In genomic region chr7:66846096-66846445, GRCh38 we compare ENCODE assay signal across 7 cellular contexts.
DNase-seq lines count a peak whose midpoint lies in the region; ATAC-seq, FAIRE-seq and TF ChIP-seq lines count a peak whose summit lies in the region.
"Not testable (repeated sequence)": the region's sequence is repeated elsewhere in the genome, so short reads cannot be mapped to it uniquely, and the experiment has no call there.

No MANE protein-coding gene starts in this region.

- H3K9me3 ChIP-seq in Caco-2; Loucy (ENCODE audit: insufficient read depth, low read depth, low read length); endothelial cell of umbilical vein (replicated peaks; ENCODE audit: control insufficient read depth, insufficient read depth, low read length); naive thymus-derived CD4-positive, alpha-beta T cell (ENCODE audit: control insufficient read depth in 2 of 3, low read length in 3 of 3); gastrocnemius medialis: not testable (repeated sequence)

- H3K9ac ChIP-seq in Loucy (ENCODE audit: low read depth, low read length, poor library complexity, severe bottlenecking); endothelial cell of umbilical vein (replicated peaks; ENCODE audit: extremely low read depth, insufficient read depth, low read length): not testable (repeated sequence)

- not testable (repeated sequence) for H4K20me1 ChIP-seq in Loucy (ENCODE audit: insufficient read depth, low read length, poor library complexity, severe bottlenecking); endothelial cell of umbilical vein (replicated peaks; ENCODE audit: control insufficient read depth, extremely low read depth, insufficient read depth, low read length)

- not testable (repeated sequence) for H3K36me3 Mint-ChIP-seq in Caco-2 (ENCODE audit: insufficient read depth, unreplicated experiment); activated CD4-positive, alpha-beta T cell treated with anti-CD3 and anti-CD28 coated beads, Interleukin-2, amount 10 ng/mL, durations not matched to agents 24 days and 14 days (ENCODE audit: low read depth); activated naive CD8-positive, alpha-beta T cell treated with anti-CD3 and anti-CD28 coated beads for 36 hours; naive thymus-derived CD4-positive, alpha-beta T cell

- not testable (repeated sequence) for H3K9me1 ChIP-seq in endothelial cell of umbilical vein (replicated peaks; ENCODE audit: control insufficient read depth, extremely low read depth, insufficient read depth, low read length)

- H3K4me3 ChIP-seq in Caco-2 (ENCODE audit: low read depth, low read length), result peak overlapping the region; percentile 45
- not testable (repeated sequence) for H3K4me3 ChIP-seq in Loucy (ENCODE audit: low read length, poor library complexity, severe bottlenecking); endothelial cell of umbilical vein (replicated peaks in 1 of 3; ENCODE audit: insufficient read depth in 1 of 3, low read depth in 1 of 3, low read length in 3 of 3); naive thymus-derived CD4-positive, alpha-beta T cell (ENCODE audit: low read length)
- H3K4me3 ChIP-seq in gastrocnemius medialis, result peak overlapping the region in 2 of 4 donors; percentile 81 to 87

- H3F3A ChIP-seq in Loucy (ENCODE audit: low read depth), result not testable (repeated sequence)

- not testable (repeated sequence) for H3K36me3 ChIP-seq in Caco-2 (ENCODE audit: control insufficient read depth, insufficient read depth, low read length); Loucy (ENCODE audit: insufficient read depth, low read length); endothelial cell of umbilical vein (ENCODE audit: control insufficient read depth in 2 of 2, extremely low read depth in 1 of 2, insufficient read depth in 2 of 2, low read length in 2 of 2); naive thymus-derived CD4-positive, alpha-beta T cell (ENCODE audit: control insufficient read depth in 2 of 3, insufficient read depth in 3 of 3, low read length in 3 of 3); gastrocnemius medialis

- dilution Hi-C loops in endothelial cell of umbilical vein (cut with MboI; ENCODE audit: extremely low pct_ligation_motif_present, low sequenced_read_pairs), result not testable (repeated sequence)

- H2AFZ ChIP-seq in Loucy (ENCODE audit: low read length); endothelial cell of umbilical vein (ENCODE audit: low read depth, low read length): not testable (repeated sequence)

- intact Hi-C loops in Caco-2 (cut with micrococcal nuclease; ENCODE audit: unreplicated experiment), result loop anchor here (5.0 kb wide), 1 partner anchor 36 kb away; no protein-coding TSS in a partner anchor
- intact Hi-C loops in activated CD4-positive, alpha-beta T cell treated with anti-CD3 and anti-CD28 coated beads, Interleukin-2, amount 10 ng/mL, durations not matched to agents 24 days and 14 days (cut with micrococcal nuclease), result loop anchor here (5.0 to 10.0 kb wide), 2 partner anchors 36 to 459 kb away; no protein-coding TSS in a partner anchor
- intact Hi-C loops in endothelial cell of umbilical vein (cut with micrococcal nuclease), result loop anchor here (10.0 kb wide), 1 partner anchor 459 kb away; no protein-coding TSS in a partner anchor
- intact Hi-C loops in naive thymus-derived CD4-positive, alpha-beta T cell (cut with micrococcal nuclease), result loop anchor here (5.0 to 10.0 kb wide), 4 partner anchors 731 to 1471 kb away; partner anchors contain the start of genes CRCP (in 1 of the 2), GUSB (in 1 of the 2) and ZNF92 (in 1 of the 2)
- intact Hi-C loops in gastrocnemius medialis (cut with DNase I; ENCODE audit: low total_unique reads), result loop anchor here (5.0 kb wide), 1 partner anchor 76 kb away; the partner anchor contains the start of gene TMEM248

- not testable (repeated sequence) for ATAC-seq in naive thymus-derived CD4-positive, alpha-beta T cell; gastrocnemius medialis

- H3K27ac ChIP-seq in endothelial cell of umbilical vein (ENCODE audit: insufficient read depth, low read depth, low read length) (peak overlapping the region; percentile 90), gastrocnemius medialis (peak overlapping the region; percentile 91 to 99 (median 97))
- H3K27ac ChIP-seq in naive thymus-derived CD4-positive, alpha-beta T cell (ENCODE audit: low read depth, low read length), result peak overlapping the region; percentile 90

- TF ChIP-seq CTCF in Caco-2 (IDR thresholded peaks at IDR 0.05; ENCODE audit: insufficient read depth in 1 of 2, low read depth in 1 of 2, low read length in 1 of 2, severe bottlenecking in 1 of 2, unreplicated experiment in 1 of 2); Loucy (conservative IDR thresholded peaks at IDR 0.05; ENCODE audit: low read length); endothelial cell of umbilical vein (IDR thresholded peaks at IDR 0.05; ENCODE audit: extremely low read depth in 1 of 2, insufficient read depth in 1 of 2, low read depth in 1 of 2, low read length in 2 of 2); gastrocnemius medialis (IDR thresholded peaks at IDR 0.05 in 4 of 5, conservative IDR thresholded peaks at IDR 0.05 in 1 of 5): not testable (repeated sequence)

- in situ Hi-C loops in gastrocnemius medialis (cut with MboI; ENCODE audit: low sequenced_read_pairs in 4 of 4), result loop anchor here in 1 of 4 donors (10.0 kb wide), 1 partner anchor 79 kb away; the partner anchor contains the start of gene TMEM248

- not testable (repeated sequence) for H3K9me3 Mint-ChIP-seq in Caco-2 (ENCODE audit: unreplicated experiment); activated CD4-positive, alpha-beta T cell treated with anti-CD3 and anti-CD28 coated beads, Interleukin-2, amount 10 ng/mL, durations not matched to agents 24 days and 14 days; activated naive CD8-positive, alpha-beta T cell treated with anti-CD3 and anti-CD28 coated beads for 36 hours; naive thymus-derived CD4-positive, alpha-beta T cell

- not testable (repeated sequence) for H3K27me3 Mint-ChIP-seq in Caco-2 (ENCODE audit: insufficient read depth, unreplicated experiment); activated CD4-positive, alpha-beta T cell treated with anti-CD3 and anti-CD28 coated beads, Interleukin-2, amount 10 ng/mL, durations not matched to agents 24 days and 14 days; activated naive CD8-positive, alpha-beta T cell treated with anti-CD3 and anti-CD28 coated beads for 36 hours; naive thymus-derived CD4-positive, alpha-beta T cell

- not testable (repeated sequence) for FAIRE-seq in endothelial cell of umbilical vein (lab: Jason Lieb, UNC)

- not testable (repeated sequence) for H3K9me2 ChIP-seq in Loucy (replicated peaks; ENCODE audit: low read depth, low read length)

- peak overlapping the region; percentile 98 for H3K4me2 ChIP-seq in Loucy (ENCODE audit: low read depth, low read length, poor library complexity, severe bottlenecking)
- not testable (repeated sequence) for H3K4me2 ChIP-seq in endothelial cell of umbilical vein (ENCODE audit: insufficient read depth, low read length)

- not testable (repeated sequence) for BruUV-seq in Caco-2 (replicated peaks; lab: Mats Ljungman, UMichigan); endothelial cell of umbilical vein (replicated peaks; lab: Mats Ljungman, UMichigan)

- H3K4me3 Mint-ChIP-seq in Caco-2 (ENCODE audit: unreplicated experiment), result peak overlapping the region; percentile 92
- peak overlapping the region; percentile 99 for H3K4me3 Mint-ChIP-seq in activated CD4-positive, alpha-beta T cell treated with anti-CD3 and anti-CD28 coated beads, Interleukin-2, amount 10 ng/mL, durations not matched to agents 24 days and 14 days
- peak overlapping the region; percentile 96 for H3K4me3 Mint-ChIP-seq in activated naive CD8-positive, alpha-beta T cell treated with anti-CD3 and anti-CD28 coated beads for 36 hours
- H3K4me3 Mint-ChIP-seq in naive thymus-derived CD4-positive, alpha-beta T cell, result peak overlapping the region; percentile 68 to 99 (median 90)

- H3K27ac Mint-ChIP-seq in Caco-2 (ENCODE audit: unreplicated experiment), result peak overlapping the region; percentile 99
- peak overlapping the region; percentile 97 for H3K27ac Mint-ChIP-seq in activated CD4-positive, alpha-beta T cell treated with anti-CD3 and anti-CD28 coated beads, Interleukin-2, amount 10 ng/mL, durations not matched to agents 24 days and 14 days
- peak overlapping the region; percentile 98 for H3K27ac Mint-ChIP-seq in activated naive CD8-positive, alpha-beta T cell treated with anti-CD3 and anti-CD28 coated beads for 36 hours
- H3K27ac Mint-ChIP-seq in naive thymus-derived CD4-positive, alpha-beta T cell, result peak overlapping the region; percentile 98 to 100 (median 100)

- peaks cover 12% of the 10 kb centered on the region for H3K4me1 Mint-ChIP-seq in Caco-2 (ENCODE audit: low read depth, unreplicated experiment)
- H3K4me1 Mint-ChIP-seq in activated CD4-positive, alpha-beta T cell treated with anti-CD3 and anti-CD28 coated beads, Interleukin-2, amount 10 ng/mL, durations not matched to agents 24 days and 14 days, result peaks cover 22% of the 10 kb centered on the region
- peaks cover 27% of the 10 kb centered on the region for H3K4me1 Mint-ChIP-seq in activated naive CD8-positive, alpha-beta T cell treated with anti-CD3 and anti-CD28 coated beads for 36 hours
- H3K4me1 Mint-ChIP-seq in naive thymus-derived CD4-positive, alpha-beta T cell, result peaks cover 10 to 29% (median 26%) of the 10 kb centered on the region in 7 donors

- H3K27me3 ChIP-seq in Caco-2 (replicated peaks; ENCODE audit: control insufficient read depth, insufficient read depth, low read length); Loucy (ENCODE audit: insufficient read depth, low read length, poor library complexity, severe bottlenecking); endothelial cell of umbilical vein (ENCODE audit: control insufficient read depth in 2 of 2, insufficient read depth in 2 of 2, low read length in 2 of 2); naive thymus-derived CD4-positive, alpha-beta T cell (ENCODE audit: control insufficient read depth in 2 of 2, insufficient read depth in 2 of 2, low read length in 2 of 2); gastrocnemius medialis: not testable (repeated sequence)

- not testable (repeated sequence) for H3K4me1 ChIP-seq in Caco-2; endothelial cell of umbilical vein (ENCODE audit: control insufficient read depth, extremely low read depth, insufficient read depth, low read length)
- H3K4me1 ChIP-seq in Loucy (ENCODE audit: insufficient read depth, low read length, poor library complexity, severe bottlenecking) (peaks cover 16% of the 10 kb centered on the region), gastrocnemius medialis (peaks cover 9 to 22% of the 10 kb centered on the region in 2 donors)
- peaks cover 5 to 11% of the 10 kb centered on the region in 2 donors for H3K4me1 ChIP-seq in naive thymus-derived CD4-positive, alpha-beta T cell (ENCODE audit: control insufficient read depth in 2 of 2, insufficient read depth in 2 of 2, low read length in 2 of 2)

- CTCF ChIA-PET in Caco-2 (lab: Charles Lee); endothelial cell of umbilical vein (lab: Charles Lee); naive thymus-derived CD4-positive, alpha-beta T cell (lab: Charles Lee): not testable (repeated sequence)

- not testable (repeated sequence) for DNase-seq in Caco-2; activated naive CD8-positive, alpha-beta T cell treated with anti-CD3 and anti-CD28 coated beads for 36 hours; endothelial cell of umbilical vein (ENCODE audit: low read depth, low spot score); naive thymus-derived CD4-positive, alpha-beta T cell; gastrocnemius medialis
- DNase-seq in activated CD4-positive, alpha-beta T cell treated with anti-CD3 and anti-CD28 coated beads, Interleukin-2, amount 10 ng/mL, durations not matched to agents 24 days and 14 days, result peak; percentile 65

- POLR2A ChIA-PET in Caco-2 (lab: Charles Lee); endothelial cell of umbilical vein (lab: Charles Lee); naive thymus-derived CD4-positive, alpha-beta T cell (lab: Charles Lee): not testable (repeated sequence)

- TF ChIP-seq POLR2A in endothelial cell of umbilical vein (IDR thresholded peaks at IDR 0.05; ENCODE audit: low read depth, low read length); gastrocnemius medialis (IDR thresholded peaks at IDR 0.05): not testable (repeated sequence)

- H3K79me2 ChIP-seq in Loucy (ENCODE audit: insufficient read depth, low read length), result peaks cover 11% of the 10 kb centered on the region
- not testable (repeated sequence) for H3K79me2 ChIP-seq in endothelial cell of umbilical vein (ENCODE audit: control insufficient read depth, insufficient read depth, low read length)
